In the genomic region with DNA sequence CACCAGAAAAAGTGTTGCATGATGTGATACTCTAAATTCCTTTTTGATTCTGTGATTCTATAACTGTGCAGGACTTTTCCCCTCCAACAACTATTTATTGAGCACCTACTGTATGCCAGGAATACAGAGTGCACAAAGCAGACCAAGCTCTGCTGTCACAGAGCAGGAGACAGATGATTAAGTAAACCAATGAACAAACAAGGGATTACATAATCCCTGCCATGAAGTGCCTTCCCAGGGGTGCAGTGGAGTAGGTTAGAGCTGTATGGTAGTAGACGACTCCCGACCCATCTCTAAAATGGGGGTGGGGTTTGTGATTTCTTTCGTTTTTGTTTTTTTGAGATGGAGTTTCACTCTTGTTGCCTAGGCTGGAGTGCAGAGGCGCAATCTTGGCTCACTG, we compare ENCODE assay signal across 7 cellular contexts.
"Had no signal": no experiment of that assay in that cellular context is flagged by ENCODE, and none has a peak within 500 bp of the region (broad histone marks: within the 10 kb centered on the region; RNA-seq: fewer than 3 reads in every experiment).

No MANE protein-coding gene starts in this region.

- DNase-seq: GOT3, H7, H9, HCEC 1CT, HFFc6 had no signal

- ATAC-seq: GM23338, HCT116 had no signal
